8 cellular contexts compared by ENCODE assay signal in genomic region chr1:185317034-185317885, GRCh38. TPM values are rescaled to one million over a fixed set of nuclear protein-coding genes. Genes with fewer than 3 reads are reported as not detected.
DNase-seq lines count a peak whose midpoint lies in the region; ATAC-seq lines count a peak whose summit lies in the region.

Gene IVNS1ABP, minus strand, starts transcription at chr1:185317243. Its CDS starts 7,750 bp downstream, at chr1:185309493.

- H3K36me3 Mint-ChIP-seq in IgD-negative memory B cell, result peaks cover 1% of the 10 kb centered on the region

- peaks cover 0 to 2% (median under 1%) of the 10 kb centered on the region in 3 donors for H3K9me3 Mint-ChIP-seq in IgD-negative memory B cell

- DNase-seq in DMS153 (lab: John Stamatoyannopoulos, UW), result peak; percentile 98
- DNase-seq in OCI-M1 (lab: John Stamatoyannopoulos, UW), result peak; percentile 98
- DNase-seq in activated T-cell treated with anti-CD3 and anti-CD28 coated beads for 4 hours, result peak; percentile 92
- peak; percentile 83 for DNase-seq in epithelial cell of prostate (ENCODE audit: low read depth, low spot score)
- DNase-seq in mucosa of gallbladder (ENCODE audit: low spot score), result peak; percentile 97
- peak; percentile 89 to 92 for DNase-seq in stimulated activated CD8-positive, alpha-beta memory T cell treated with anti-CD3 and anti-CD28 coated beads, Interleukin-4, amount 100 ng/mL, for 4 hours (ENCODE audit: low read depth in 2 of 2, low spot score in 1 of 2)

- peaks cover 30 to 42% (median 36%) of the 10 kb centered on the region in 3 donors for H3K4me1 Mint-ChIP-seq in IgD-negative memory B cell

- peak; percentile 70 for ATAC-seq in GM21529 (IDR thresholded peaks at IDR 0.05; ENCODE audit: unreplicated experiment)

- peak within 1 kb of the TSS; percentile 94 to 100 (median 98) for H3K4me3 Mint-ChIP-seq in IgD-negative memory B cell

- H3K27me3 Mint-ChIP-seq in IgD-negative memory B cell, result no peaks in the 10 kb centered on the region

- peak within 1 kb of the TSS; percentile 93 for H3K27ac ChIP-seq in epithelial cell of prostate

- peak within 1 kb of the TSS; percentile 97 to 100 (median 99) for H3K27ac Mint-ChIP-seq in IgD-negative memory B cell

RNA-seq across cellular contexts. Expression of gene IVNS1ABP, which starts in this region (rescaled TPM):
- 35.4 TPM for polyA plus RNA-seq in IgD-negative memory B cell
- 85.7 TPM for total RNA-seq in mucosa of gallbladder

Comparison
In these comparisons a context has a peak if more than half of its experiments do, and no peak if none do; other contexts are left out.
1. Peak in every context shown above with its lines: DNase-seq, ATAC-seq and H3K27ac ChIP-seq.